8 cellular contexts compared by ENCODE assay signal in the genomic region with DNA sequence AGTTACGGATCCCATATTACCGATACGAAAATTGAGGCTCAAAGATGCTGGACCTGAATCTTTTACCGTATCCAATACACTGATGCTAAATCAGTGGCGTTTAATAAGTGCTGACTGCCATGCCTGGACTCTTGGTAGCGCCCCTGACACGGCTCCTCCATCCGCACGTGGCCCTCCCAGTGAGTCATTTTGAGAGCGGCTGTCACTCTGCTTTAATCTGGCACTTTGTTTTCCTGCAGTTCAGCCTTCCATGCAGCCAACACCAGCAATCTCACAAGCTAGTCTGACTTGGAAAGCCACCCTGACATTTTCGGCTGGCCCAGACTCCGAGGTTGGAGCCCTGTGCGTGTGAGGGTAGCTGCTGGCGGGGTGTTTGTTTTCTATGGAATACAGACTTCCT.
A peak's percentile ranks its signal among the peaks of the same experiment; 100 is the strongest.
DNase-seq lines count a peak whose midpoint lies in the region; ATAC-seq and TF ChIP-seq lines count a peak whose summit lies in the region.

No MANE protein-coding gene starts in this region.

- H3K4me3 ChIP-seq in right atrium auricular region: no peak overlapping the region

- ATAC-seq in GM21381 (IDR thresholded peaks at IDR 0.05; ENCODE audit: unreplicated experiment): no peak
- no peak for ATAC-seq in HG03457 (IDR thresholded peaks at IDR 0.05; ENCODE audit: unreplicated experiment)
- no peak for ATAC-seq in HG03196 (IDR thresholded peaks at IDR 0.05; ENCODE audit: unreplicated experiment)
- ATAC-seq in GM19328 (IDR thresholded peaks at IDR 0.05; ENCODE audit: unreplicated experiment): no peak

- peak; percentile 72 for DNase-seq in EL
- peak; percentile 21 for DNase-seq in amniotic stem cell (lab: John Stamatoyannopoulos, UW)
- DNase-seq in right atrium auricular region (ENCODE audit: low spot score): peak; percentile 88
- peak; percentile 3 for DNase-seq in renal cortical epithelial cell (ENCODE audit: low read depth)

- H3K9me3 ChIP-seq in right atrium auricular region: no peaks in the 10 kb centered on the region

- TF ChIP-seq CTCF in right atrium auricular region (IDR thresholded peaks at IDR 0.05): no peak

- H3K27me3 ChIP-seq in right atrium auricular region: no peaks in the 10 kb centered on the region

- H3K27ac ChIP-seq in right atrium auricular region: peak overlapping the region; percentile 62 to 83

- no peaks in the 10 kb centered on the region for H3K36me3 ChIP-seq in right atrium auricular region

- peaks cover 0 to 58% of the 10 kb centered on the region in 2 donors for H3K4me1 ChIP-seq in right atrium auricular region

Comparison
In these comparisons a context has a peak if more than half of its experiments do, and no peak if none do; other contexts are left out.
1. DNase-seq: peak in every context shown above with its lines; median percentile 88 in right atrium auricular region; 72 in EL; 21 in amniotic stem cell; 3 in renal cortical epithelial cell.